In genomic region chr11:7492253-7492652, GRCh38 we compare ENCODE assay signal across 1 cellular context.
TF ChIP-seq lines count a peak whose summit lies in the region.

No MANE protein-coding gene starts in this region.

TF ChIP-seq in H1, 55 proteins besides CTCF, POLR2A, EP300 and RAD21:
- TF ChIP-seq BACH1 (IDR thresholded peaks at IDR 0.05; ENCODE audit: low read length) (no peak), CEBPB (IDR thresholded peaks at IDR 0.05; ENCODE audit: low read depth, low read length) (0 out of 2 replicates have a peak, but pooled peaks have one; percentile 15)
TF ChIP-seq in H1: peak in this region for 1.
